ENCODE assay signal across 1 cellular context in the genomic region with DNA sequence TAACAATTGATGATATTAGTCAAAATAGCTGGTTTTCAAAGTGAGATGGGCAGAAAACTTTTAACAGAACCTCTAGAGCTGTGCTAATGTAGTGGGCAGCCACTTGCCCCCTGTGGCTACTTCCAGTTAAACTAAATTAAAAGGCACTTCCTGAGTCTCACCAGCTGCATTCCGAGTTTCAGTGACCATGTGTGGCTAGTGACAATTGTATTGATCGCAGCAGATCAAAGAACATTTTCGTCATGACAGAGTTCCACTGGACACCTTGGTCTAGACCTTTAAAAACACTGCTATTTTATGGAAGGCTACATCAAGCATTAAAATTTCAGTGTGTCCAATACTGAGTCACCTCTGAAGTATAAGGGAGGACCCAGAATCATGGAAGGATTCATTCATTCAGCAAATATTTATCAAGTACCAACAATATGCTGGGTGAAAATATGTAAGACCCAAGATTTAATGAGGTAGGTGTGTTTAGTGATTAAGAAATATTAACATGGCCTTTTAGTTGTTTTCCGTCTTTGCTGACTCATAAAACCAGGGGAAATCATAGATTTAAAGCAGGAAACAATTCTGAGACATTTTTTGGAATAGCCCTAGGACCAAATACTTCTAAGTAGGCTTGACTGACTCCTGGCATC.
TF ChIP-seq lines count a peak whose summit lies in the region.

No MANE protein-coding gene starts in this region.

TF ChIP-seq in HepG2, 621 proteins besides CTCF, POLR2A, EP300 and RAD21 (continues in another document):
- TF ChIP-seq, protein P1, sequence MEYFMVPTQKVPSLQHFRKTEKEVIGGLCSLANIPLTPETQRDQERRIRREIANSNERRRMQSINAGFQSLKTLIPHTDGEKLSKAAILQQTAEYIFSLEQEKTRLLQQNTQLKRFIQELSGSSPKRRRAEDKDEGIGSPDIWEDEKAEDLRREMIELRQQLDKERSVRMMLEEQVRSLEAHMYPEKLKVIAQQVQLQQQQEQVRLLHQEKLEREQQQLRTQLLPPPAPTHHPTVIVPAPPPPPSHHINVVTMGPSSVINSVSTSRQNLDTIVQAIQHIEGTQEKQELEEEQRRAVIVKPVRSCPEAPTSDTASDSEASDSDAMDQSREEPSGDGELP (IDR thresholded peaks at IDR 0.05; ENCODE audit: borderline replicate concordance, low read depth), result peak; percentile 80
- TF ChIP-seq ZNF260 (CRISPR knock-in tag; IDR thresholded peaks at IDR 0.05; ENCODE audit: borderline replicate concordance, low read depth) (no peak), ZNF292 (CRISPR knock-in tag; IDR thresholded peaks at IDR 0.05; ENCODE audit: borderline replicate concordance, low read depth) (peak; percentile 48; the same call in 1 of the 2 replicates), NR2F1 (CRISPR knock-in tag; IDR thresholded peaks at IDR 0.05) (no peak), FOXA1 (IDR thresholded peaks at IDR 0.05) (no peak), FOXA1 (CRISPR knock-in tag; IDR thresholded peaks at IDR 0.05) (0 out of 2 replicates have a peak, but pooled peaks have one; percentile 30), ZMYM4 (CRISPR knock-in tag; IDR thresholded peaks at IDR 0.05) (0 out of 2 replicates have a peak, but pooled peaks have one; percentile 37), ZMYM2 (CRISPR knock-in tag; IDR thresholded peaks at IDR 0.05) (no peak), ZNF253 (CRISPR knock-in tag; IDR thresholded peaks at IDR 0.05; ENCODE audit: borderline replicate concordance) (no peak), SAP130 (CRISPR knock-in tag; IDR thresholded peaks at IDR 0.05; ENCODE audit: low read depth) (peak; percentile 79), NONO (IDR thresholded peaks at IDR 0.05) (no peak), NONO (CRISPR knock-in tag; conservative IDR thresholded peaks at IDR 0.05) (no peak), FOXC1 (CRISPR knock-in tag; IDR thresholded peaks at IDR 0.05; ENCODE audit: borderline replicate concordance) (no peak), ZBTB38 (CRISPR knock-in tag; IDR thresholded peaks at IDR 0.05) (no peak), RAD51 (IDR thresholded peaks at IDR 0.05; ENCODE audit: borderline replicate concordance) (no peak), ZNF230 (CRISPR knock-in tag; IDR thresholded peaks at IDR 0.05) (no peak), ZNF160 (CRISPR knock-in tag; IDR thresholded peaks at IDR 0.05) (0 out of 2 replicates have a peak, but pooled peaks have one; percentile 25), FOSL1 (CRISPR knock-in tag; IDR thresholded peaks at IDR 0.05; ENCODE audit: borderline replicate concordance) (no peak), GABPB1 (CRISPR knock-in tag; IDR thresholded peaks at IDR 0.05) (no peak; the same call in 1 of the 2 replicates), TOE1 (CRISPR knock-in tag; IDR thresholded peaks at IDR 0.05) (no peak), MTF1 (CRISPR knock-in tag; IDR thresholded peaks at IDR 0.05) (no peak), NFKBIZ (CRISPR knock-in tag; IDR thresholded peaks at IDR 0.05) (peak; percentile 60; the same call in 1 of the 2 replicates), SALL1 (CRISPR knock-in tag; IDR thresholded peaks at IDR 0.05) (peak; percentile 70), SOX5 (CRISPR knock-in tag; IDR thresholded peaks at IDR 0.05; ENCODE audit: borderline replicate concordance) (peak; percentile 65; the same call in 1 of the 2 replicates), ELF4 (CRISPR knock-in tag; IDR thresholded peaks at IDR 0.05; ENCODE audit: borderline replicate concordance) (no peak)
- TF ChIP-seq, protein P2, sequence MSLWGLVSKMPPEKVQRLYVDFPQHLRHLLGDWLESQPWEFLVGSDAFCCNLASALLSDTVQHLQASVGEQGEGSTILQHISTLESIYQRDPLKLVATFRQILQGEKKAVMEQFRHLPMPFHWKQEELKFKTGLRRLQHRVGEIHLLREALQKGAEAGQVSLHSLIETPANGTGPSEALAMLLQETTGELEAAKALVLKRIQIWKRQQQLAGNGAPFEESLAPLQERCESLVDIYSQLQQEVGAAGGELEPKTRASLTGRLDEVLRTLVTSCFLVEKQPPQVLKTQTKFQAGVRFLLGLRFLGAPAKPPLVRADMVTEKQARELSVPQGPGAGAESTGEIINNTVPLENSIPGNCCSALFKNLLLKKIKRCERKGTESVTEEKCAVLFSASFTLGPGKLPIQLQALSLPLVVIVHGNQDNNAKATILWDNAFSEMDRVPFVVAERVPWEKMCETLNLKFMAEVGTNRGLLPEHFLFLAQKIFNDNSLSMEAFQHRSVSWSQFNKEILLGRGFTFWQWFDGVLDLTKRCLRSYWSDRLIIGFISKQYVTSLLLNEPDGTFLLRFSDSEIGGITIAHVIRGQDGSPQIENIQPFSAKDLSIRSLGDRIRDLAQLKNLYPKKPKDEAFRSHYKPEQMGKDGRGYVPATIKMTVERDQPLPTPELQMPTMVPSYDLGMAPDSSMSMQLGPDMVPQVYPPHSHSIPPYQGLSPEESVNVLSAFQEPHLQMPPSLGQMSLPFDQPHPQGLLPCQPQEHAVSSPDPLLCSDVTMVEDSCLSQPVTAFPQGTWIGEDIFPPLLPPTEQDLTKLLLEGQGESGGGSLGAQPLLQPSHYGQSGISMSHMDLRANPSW (CRISPR knock-in tag; IDR thresholded peaks at IDR 0.05; ENCODE audit: borderline replicate concordance), result no peak
- TF ChIP-seq, protein P3, sequence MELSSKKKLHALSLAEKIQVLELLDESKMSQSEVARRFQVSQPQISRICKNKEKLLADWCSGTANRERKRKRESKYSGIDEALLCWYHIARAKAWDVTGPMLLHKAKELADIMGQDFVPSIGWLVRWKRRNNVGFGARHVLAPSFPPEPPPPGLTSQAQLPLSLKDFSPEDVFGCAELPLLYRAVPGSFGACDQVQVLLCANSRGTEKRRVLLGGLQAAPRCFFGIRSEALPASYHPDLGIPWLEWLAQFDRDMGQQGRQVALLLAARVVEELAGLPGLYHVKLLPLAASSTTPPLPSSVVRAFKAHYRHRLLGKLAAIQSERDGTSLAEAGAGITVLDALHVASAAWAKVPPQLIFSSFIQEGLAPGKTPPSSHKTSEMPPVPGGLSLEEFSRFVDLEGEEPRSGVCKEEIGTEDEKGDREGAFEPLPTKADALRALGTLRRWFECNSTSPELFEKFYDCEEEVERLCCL (CRISPR knock-in tag; IDR thresholded peaks at IDR 0.05; ENCODE audit: borderline replicate concordance), result no peak
- TF ChIP-seq, protein P4, sequence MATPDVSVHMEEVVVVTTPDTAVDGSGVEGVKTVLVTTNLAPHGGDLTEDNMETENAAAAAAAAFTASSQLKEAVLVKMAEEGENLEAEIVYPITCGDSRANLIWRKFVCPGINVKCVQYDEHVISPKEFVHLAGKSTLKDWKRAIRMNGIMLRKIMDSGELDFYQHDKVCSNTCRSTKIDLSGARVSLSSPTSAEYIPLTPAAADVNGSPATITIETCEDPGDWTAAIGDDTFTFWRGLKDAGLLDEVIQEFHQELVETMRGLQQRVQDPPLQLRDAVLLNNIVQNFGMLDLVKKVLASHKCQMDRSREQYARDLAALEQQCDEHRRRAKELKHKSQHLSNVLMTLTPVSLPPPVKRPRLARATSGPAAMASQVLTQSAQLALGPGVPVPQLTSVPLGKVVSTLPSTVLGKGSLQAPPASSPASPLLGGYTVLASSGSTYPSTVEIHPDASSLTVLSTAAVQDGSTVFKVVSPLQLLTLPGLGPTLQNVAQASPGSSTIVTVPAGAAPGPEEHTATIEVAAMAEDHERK (CRISPR knock-in tag; IDR thresholded peaks at IDR 0.05; ENCODE audit: low read depth), result no peak
- TF ChIP-seq, protein P5, sequence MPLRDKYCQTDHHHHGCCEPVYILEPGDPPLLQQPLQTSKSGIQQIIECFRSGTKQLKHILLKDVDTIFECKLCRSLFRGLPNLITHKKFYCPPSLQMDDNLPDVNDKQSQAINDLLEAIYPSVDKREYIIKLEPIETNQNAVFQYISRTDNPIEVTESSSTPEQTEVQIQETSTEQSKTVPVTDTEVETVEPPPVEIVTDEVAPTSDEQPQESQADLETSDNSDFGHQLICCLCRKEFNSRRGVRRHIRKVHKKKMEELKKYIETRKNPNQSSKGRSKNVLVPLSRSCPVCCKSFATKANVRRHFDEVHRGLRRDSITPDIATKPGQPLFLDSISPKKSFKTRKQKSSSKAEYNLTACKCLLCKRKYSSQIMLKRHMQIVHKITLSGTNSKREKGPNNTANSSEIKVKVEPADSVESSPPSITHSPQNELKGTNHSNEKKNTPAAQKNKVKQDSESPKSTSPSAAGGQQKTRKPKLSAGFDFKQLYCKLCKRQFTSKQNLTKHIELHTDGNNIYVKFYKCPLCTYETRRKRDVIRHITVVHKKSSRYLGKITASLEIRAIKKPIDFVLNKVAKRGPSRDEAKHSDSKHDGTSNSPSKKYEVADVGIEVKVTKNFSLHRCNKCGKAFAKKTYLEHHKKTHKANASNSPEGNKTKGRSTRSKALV (CRISPR knock-in tag; IDR thresholded peaks at IDR 0.05), result no peak
- TF ChIP-seq, protein P6, sequence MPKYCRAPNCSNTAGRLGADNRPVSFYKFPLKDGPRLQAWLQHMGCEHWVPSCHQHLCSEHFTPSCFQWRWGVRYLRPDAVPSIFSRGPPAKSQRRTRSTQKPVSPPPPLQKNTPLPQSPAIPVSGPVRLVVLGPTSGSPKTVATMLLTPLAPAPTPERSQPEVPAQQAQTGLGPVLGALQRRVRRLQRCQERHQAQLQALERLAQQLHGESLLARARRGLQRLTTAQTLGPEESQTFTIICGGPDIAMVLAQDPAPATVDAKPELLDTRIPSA (CRISPR knock-in tag; IDR thresholded peaks at IDR 0.05; ENCODE audit: borderline replicate concordance), result no peak
- TF ChIP-seq, protein P7, sequence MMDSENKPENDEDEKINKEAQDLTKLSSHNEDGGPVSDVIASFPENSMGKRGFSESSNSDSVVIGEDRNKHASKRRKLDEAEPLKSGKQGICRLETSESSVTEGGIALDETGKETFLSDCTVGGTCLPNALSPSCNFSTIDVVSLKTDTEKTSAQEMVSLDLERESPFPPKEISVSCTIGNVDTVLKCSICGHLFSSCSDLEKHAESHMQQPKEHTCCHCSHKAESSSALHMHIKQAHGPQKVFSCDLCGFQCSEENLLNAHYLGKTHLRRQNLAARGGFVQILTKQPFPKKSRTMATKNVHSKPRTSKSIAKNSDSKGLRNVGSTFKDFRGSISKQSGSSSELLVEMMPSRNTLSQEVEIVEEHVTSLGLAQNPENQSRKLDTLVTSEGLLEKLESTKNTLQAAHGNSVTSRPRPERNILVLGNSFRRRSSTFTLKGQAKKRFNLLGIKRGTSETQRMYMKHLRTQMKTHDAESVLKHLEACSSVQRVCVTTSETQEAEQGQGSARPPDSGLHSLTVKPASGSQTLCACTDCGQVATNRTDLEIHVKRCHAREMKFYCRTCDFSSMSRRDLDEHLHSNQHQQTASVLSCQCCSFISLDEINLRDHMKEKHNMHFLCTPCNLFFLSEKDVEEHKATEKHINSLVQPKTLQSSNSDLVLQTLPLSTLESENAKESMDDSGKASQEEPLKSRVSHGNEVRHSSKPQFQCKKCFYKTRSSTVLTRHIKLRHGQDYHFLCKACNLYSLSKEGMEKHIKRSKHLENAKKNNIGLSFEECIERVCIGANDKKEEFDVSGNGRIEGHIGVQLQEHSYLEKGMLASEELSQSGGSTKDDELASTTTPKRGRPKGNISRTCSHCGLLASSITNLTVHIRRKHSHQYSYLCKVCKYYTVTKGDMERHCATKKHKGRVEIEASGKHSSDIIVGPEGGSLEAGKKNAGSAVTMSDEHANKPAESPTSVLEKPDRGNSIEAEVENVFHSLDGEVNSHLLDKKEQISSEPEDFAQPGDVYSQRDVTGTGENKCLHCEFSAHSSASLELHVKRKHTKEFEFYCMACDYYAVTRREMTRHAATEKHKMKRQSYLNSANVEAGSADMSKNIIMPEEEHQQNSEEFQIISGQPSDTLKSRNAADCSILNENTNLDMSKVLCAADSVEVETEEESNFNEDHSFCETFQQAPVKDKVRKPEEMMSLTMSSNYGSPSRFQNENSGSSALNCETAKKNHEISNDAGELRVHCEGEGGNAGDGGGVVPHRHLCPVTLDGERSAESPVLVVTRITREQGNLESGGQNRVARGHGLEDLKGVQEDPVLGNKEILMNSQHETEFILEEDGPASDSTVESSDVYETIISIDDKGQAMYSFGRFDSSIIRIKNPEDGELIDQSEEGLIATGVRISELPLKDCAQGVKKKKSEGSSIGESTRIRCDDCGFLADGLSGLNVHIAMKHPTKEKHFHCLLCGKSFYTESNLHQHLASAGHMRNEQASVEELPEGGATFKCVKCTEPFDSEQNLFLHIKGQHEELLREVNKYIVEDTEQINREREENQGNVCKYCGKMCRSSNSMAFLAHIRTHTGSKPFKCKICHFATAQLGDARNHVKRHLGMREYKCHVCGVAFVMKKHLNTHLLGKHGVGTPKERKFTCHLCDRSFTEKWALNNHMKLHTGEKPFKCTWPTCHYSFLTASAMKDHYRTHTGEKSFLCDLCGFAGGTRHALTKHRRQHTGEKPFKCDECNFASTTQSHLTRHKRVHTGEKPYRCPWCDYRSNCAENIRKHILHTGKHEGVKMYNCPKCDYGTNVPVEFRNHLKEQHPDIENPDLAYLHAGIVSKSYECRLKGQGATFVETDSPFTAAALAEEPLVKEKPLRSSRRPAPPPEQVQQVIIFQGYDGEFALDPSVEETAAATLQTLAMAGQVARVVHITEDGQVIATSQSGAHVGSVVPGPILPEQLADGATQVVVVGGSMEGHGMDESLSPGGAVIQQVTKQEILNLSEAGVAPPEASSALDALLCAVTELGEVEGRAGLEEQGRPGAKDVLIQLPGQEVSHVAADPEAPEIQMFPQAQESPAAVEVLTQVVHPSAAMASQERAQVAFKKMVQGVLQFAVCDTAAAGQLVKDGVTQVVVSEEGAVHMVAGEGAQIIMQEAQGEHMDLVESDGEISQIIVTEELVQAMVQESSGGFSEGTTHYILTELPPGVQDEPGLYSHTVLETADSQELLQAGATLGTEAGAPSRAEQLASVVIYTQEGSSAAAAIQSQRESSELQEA (CRISPR knock-in tag; IDR thresholded peaks at IDR 0.05; ENCODE audit: not compliant biosample characterization), result no peak
- TF ChIP-seq, protein P8, sequence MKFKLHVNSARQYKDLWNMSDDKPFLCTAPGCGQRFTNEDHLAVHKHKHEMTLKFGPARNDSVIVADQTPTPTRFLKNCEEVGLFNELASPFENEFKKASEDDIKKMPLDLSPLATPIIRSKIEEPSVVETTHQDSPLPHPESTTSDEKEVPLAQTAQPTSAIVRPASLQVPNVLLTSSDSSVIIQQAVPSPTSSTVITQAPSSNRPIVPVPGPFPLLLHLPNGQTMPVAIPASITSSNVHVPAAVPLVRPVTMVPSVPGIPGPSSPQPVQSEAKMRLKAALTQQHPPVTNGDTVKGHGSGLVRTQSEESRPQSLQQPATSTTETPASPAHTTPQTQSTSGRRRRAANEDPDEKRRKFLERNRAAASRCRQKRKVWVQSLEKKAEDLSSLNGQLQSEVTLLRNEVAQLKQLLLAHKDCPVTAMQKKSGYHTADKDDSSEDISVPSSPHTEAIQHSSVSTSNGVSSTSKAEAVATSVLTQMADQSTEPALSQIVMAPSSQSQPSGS (CRISPR knock-in tag; IDR thresholded peaks at IDR 0.05), result 0 out of 2 replicates have a peak, but pooled peaks have one; percentile 24
- TF ChIP-seq, protein P9, sequence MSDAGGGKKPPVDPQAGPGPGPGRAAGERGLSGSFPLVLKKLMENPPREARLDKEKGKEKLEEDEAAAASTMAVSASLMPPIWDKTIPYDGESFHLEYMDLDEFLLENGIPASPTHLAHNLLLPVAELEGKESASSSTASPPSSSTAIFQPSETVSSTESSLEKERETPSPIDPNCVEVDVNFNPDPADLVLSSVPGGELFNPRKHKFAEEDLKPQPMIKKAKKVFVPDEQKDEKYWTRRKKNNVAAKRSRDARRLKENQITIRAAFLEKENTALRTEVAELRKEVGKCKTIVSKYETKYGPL (CRISPR knock-in tag; IDR thresholded peaks at IDR 0.05), result no peak
- TF ChIP-seq, protein P10, sequence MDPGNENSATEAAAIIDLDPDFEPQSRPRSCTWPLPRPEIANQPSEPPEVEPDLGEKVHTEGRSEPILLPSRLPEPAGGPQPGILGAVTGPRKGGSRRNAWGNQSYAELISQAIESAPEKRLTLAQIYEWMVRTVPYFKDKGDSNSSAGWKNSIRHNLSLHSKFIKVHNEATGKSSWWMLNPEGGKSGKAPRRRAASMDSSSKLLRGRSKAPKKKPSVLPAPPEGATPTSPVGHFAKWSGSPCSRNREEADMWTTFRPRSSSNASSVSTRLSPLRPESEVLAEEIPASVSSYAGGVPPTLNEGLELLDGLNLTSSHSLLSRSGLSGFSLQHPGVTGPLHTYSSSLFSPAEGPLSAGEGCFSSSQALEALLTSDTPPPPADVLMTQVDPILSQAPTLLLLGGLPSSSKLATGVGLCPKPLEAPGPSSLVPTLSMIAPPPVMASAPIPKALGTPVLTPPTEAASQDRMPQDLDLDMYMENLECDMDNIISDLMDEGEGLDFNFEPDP (CRISPR knock-in tag; conservative IDR thresholded peaks at IDR 0.05), result no peak
